ENCODE assay signal across 32 cellular contexts in the genomic region with DNA sequence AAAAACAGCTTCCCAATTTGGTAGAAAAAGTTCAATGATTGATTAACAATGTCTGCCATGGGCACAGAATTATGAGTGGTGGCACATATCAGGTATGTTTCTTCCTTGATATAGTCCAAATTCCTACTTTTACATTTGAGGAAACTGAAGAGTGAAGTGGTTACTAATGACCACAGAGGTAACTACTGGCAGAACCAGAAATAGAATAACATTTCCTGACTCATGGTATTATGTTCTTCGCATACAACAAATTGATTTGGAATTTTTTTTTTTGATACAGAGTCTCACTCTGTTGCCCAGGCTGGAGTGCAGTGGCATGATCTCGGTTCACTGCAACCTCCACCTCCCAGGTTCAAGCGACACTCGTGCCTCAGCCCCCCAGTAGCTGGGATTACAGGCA.
"Had no signal": no experiment of that assay in that cellular context is flagged by ENCODE, and none has a peak within 500 bp of the region (broad histone marks: within the 10 kb centered on the region; RNA-seq: fewer than 3 reads in every experiment).

No MANE protein-coding gene starts in this region.

- H3K4me3 Mint-ChIP-seq: activated CD8-positive, alpha-beta memory T cell treated with anti-CD3 and anti-CD28 coated beads, Interleukin-2, amount 10 ng/mL, durations not matched to agents 7 days and 5 days; activated CD8-positive, alpha-beta T cell treated with anti-CD3 and anti-CD28 coated beads, Interleukin-2, amount 10 ng/mL, durations not matched to agents 7 days and 5 days; activated naive CD8-positive, alpha-beta T cell; naive B cell; nephron progenitor cell; stimulated activated effector memory CD8-positive, alpha-beta T cell treated with anti-CD3 and anti-CD28 coated beads, Interleukin-12 subunit alpha, Interleukin-12 subunit beta, amount 100 ng/mL, for 72 hours; stimulated activated naive CD8-positive, alpha-beta T cell treated with anti-CD3 and anti-CD28 coated beads, Interleukin-15, Interleukin-2, amounts not matched to agents 100 ng/mL and 50 ng/mL, for 24 hours; T-cell had no signal

- H3K27me3 Mint-ChIP-seq: activated CD8-positive, alpha-beta memory T cell treated with anti-CD3 and anti-CD28 coated beads, Interleukin-2, amount 10 ng/mL, durations not matched to agents 7 days and 5 days; activated naive CD8-positive, alpha-beta T cell; naive B cell; progenitor cell of endocrine pancreas; stimulated activated naive CD8-positive, alpha-beta T cell treated with anti-CD3 and anti-CD28 coated beads, Interleukin-15, Interleukin-2, amounts not matched to agents 100 ng/mL and 50 ng/mL, for 24 hours; T-cell had no signal

- DNase-seq: activated CD8-positive, alpha-beta memory T cell treated with anti-CD3 and anti-CD28 coated beads, Interleukin-2, amount 10 ng/mL, durations not matched to agents 7 days and 5 days; activated CD8-positive, alpha-beta T cell treated with anti-CD3 and anti-CD28 coated beads, Interleukin-2, amount 10 ng/mL, durations not matched to agents 7 days and 5 days; activated naive CD4-positive, alpha-beta T cell; activated T-cell treated with anti-CD3 and anti-CD28 coated beads, Interleukin-2, amount 50 U/mL, for 48 hours; anterior cingulate cortex; cerebellar nuclear complex; effector CD8-positive, alpha-beta T cell; erythroblast; foreskin fibroblast; heart right ventricle; kidney glomerular epithelial cell; left ventricle myocardium inferior; naive B cell; nephron progenitor cell; ovary; retina; stimulated activated CD4-positive, alpha-beta T cell treated with anti-CD3 and anti-CD28 coated beads, Interleukin-12 subunit alpha, Interleukin-12 subunit beta, amount 100 ng/mL, for 4 hours; stimulated activated CD4-positive, alpha-beta T cell treated with anti-CD3 and anti-CD28 coated beads, Interleukin-4, amount 100 ng/mL, for 24 hours; T-cell; trophoblast cell had no signal

- H3K9me3 ChIP-seq: colonic mucosa, heart right ventricle, left ventricle myocardium inferior, neutrophil, ovary, thoracic aorta had no signal

- H3K36me3 Mint-ChIP-seq: activated naive CD8-positive, alpha-beta T cell; naive B cell; T-cell had no signal

- H3K27ac ChIP-seq: cardiac muscle cell, colonic mucosa, heart right ventricle, left ventricle myocardium inferior, neutrophil, VCaP had no signal

- H3K27ac Mint-ChIP-seq: activated CD8-positive, alpha-beta memory T cell treated with anti-CD3 and anti-CD28 coated beads, Interleukin-2, amount 10 ng/mL, durations not matched to agents 7 days and 5 days; activated CD8-positive, alpha-beta T cell treated with anti-CD3 and anti-CD28 coated beads, Interleukin-2, amount 10 ng/mL, durations not matched to agents 7 days and 5 days; activated naive CD8-positive, alpha-beta T cell; naive B cell; nephron progenitor cell; progenitor cell of endocrine pancreas; stimulated activated effector memory CD8-positive, alpha-beta T cell treated with anti-CD3 and anti-CD28 coated beads, Interleukin-12 subunit alpha, Interleukin-12 subunit beta, amount 100 ng/mL, for 72 hours; stimulated activated naive CD8-positive, alpha-beta T cell treated with anti-CD3 and anti-CD28 coated beads, Interleukin-15, Interleukin-2, amounts not matched to agents 100 ng/mL and 50 ng/mL, for 24 hours; T-cell had no signal

- H3K36me3 ChIP-seq: cardiac muscle cell, colonic mucosa, heart right ventricle, left ventricle myocardium inferior, neutrophil, ovary, thoracic aorta had no signal

- ATAC-seq: activated CD8-positive, alpha-beta memory T cell treated with anti-CD3 and anti-CD28 coated beads, Interleukin-2, amount 10 ng/mL, durations not matched to agents 7 days and 5 days; activated CD8-positive, alpha-beta T cell treated with anti-CD3 and anti-CD28 coated beads, Interleukin-2, amount 10 ng/mL, durations not matched to agents 7 days and 5 days; heart right ventricle; sciatic nerve; stimulated activated effector memory CD8-positive, alpha-beta T cell treated with anti-CD3 and anti-CD28 coated beads, Interleukin-12 subunit alpha, Interleukin-12 subunit beta, amount 100 ng/mL, for 72 hours; T-cell had no signal

- H3K4me3 ChIP-seq: cardiac muscle cell, colonic mucosa, heart right ventricle, left ventricle myocardium inferior, lung, ovary, skin epidermis, thoracic aorta had no signal

- H3K9me3 Mint-ChIP-seq: naive B cell; nephron progenitor cell; stimulated activated effector memory CD8-positive, alpha-beta T cell treated with anti-CD3 and anti-CD28 coated beads, Interleukin-12 subunit alpha, Interleukin-12 subunit beta, amount 100 ng/mL, for 72 hours; stimulated activated naive CD8-positive, alpha-beta T cell treated with anti-CD3 and anti-CD28 coated beads, Interleukin-15, Interleukin-2, amounts not matched to agents 100 ng/mL and 50 ng/mL, for 24 hours; T-cell had no signal

- H3K27me3 ChIP-seq: cardiac muscle cell, colonic mucosa, heart right ventricle, neutrophil, ovary had no signal
